ENCODE assay signal across 24 cellular contexts in genomic region chr2:143471550-143471949, GRCh38.
DNase-seq lines count a peak whose midpoint lies in the region; ATAC-seq, FAIRE-seq and TF ChIP-seq lines count a peak whose summit lies in the region.
"Had no signal": no experiment of that assay in that cellular context is flagged by ENCODE, and none has a peak within 500 bp of the region (broad histone marks: within the 10 kb centered on the region; RNA-seq: fewer than 3 reads in every experiment).

No MANE protein-coding gene starts in this region.

- peak overlapping the region; percentile 9 for H3K27ac Mint-ChIP-seq in activated naive CD4-positive, alpha-beta T cell treated with anti-CD3 and anti-CD28 coated beads, Interleukin-2, amount 10 ng/mL, durations not matched to agents 7 days and 5 days
- H3K27ac Mint-ChIP-seq in activated naive CD4-positive, alpha-beta T cell treated with anti-CD3 and anti-CD28 coated beads for 36 hours = no peak overlapping the region
- no peak overlapping the region for H3K27ac Mint-ChIP-seq in activated T-cell treated with anti-CD3 and anti-CD28 coated beads, Interleukin-2, amount 50 U/mL, for 72 hours
- H3K27ac Mint-ChIP-seq: CD14-positive monocyte; CD8-positive, alpha-beta T cell had no signal

- H3K4me2 ChIP-seq in IMR-90 (ENCODE audit: low read depth, low read length) = no peak overlapping the region
- H3K4me2 ChIP-seq in K562 (ENCODE audit: insufficient read depth, low read length) = no peak overlapping the region
- H3K4me2 ChIP-seq: BLaER1 had no signal

- no peak overlapping the region for H2BK5ac ChIP-seq in IMR-90 (ENCODE audit: low read depth, low read length, poor library complexity, severe bottlenecking)

- H3K4me1 Mint-ChIP-seq in activated naive CD4-positive, alpha-beta T cell treated with anti-CD3 and anti-CD28 coated beads, Interleukin-2, amount 10 ng/mL, durations not matched to agents 7 days and 5 days = peaks cover 17% of the 10 kb centered on the region
- peaks cover 36% of the 10 kb centered on the region for H3K4me1 Mint-ChIP-seq in activated naive CD4-positive, alpha-beta T cell treated with anti-CD3 and anti-CD28 coated beads for 36 hours (ENCODE audit: low read depth)
- peaks cover 61% of the 10 kb centered on the region for H3K4me1 Mint-ChIP-seq in activated T-cell treated with anti-CD3 and anti-CD28 coated beads, Interleukin-2, amount 50 U/mL, for 72 hours (ENCODE audit: low read depth)
- H3K4me1 Mint-ChIP-seq: CD14-positive monocyte had no signal

- no peak overlapping the region for H3K4me3 Mint-ChIP-seq in activated naive CD4-positive, alpha-beta T cell treated with anti-CD3 and anti-CD28 coated beads, Interleukin-2, amount 10 ng/mL, durations not matched to agents 7 days and 5 days
- H3K4me3 Mint-ChIP-seq in activated naive CD4-positive, alpha-beta T cell treated with anti-CD3 and anti-CD28 coated beads for 36 hours = no peak overlapping the region
- no peak overlapping the region for H3K4me3 Mint-ChIP-seq in activated T-cell treated with anti-CD3 and anti-CD28 coated beads, Interleukin-2, amount 50 U/mL, for 72 hours
- H3K4me3 Mint-ChIP-seq: CD14-positive monocyte; CD4-positive, CD25-positive, alpha-beta regulatory T cell; CD8-positive, alpha-beta T cell had no signal

- no peak overlapping the region for H2AK9ac ChIP-seq in IMR-90 (replicated peaks; ENCODE audit: low read depth, low read length, poor library complexity)

- intact Hi-C loops in activated naive CD4-positive, alpha-beta T cell treated with anti-CD3 and anti-CD28 coated beads for 36 hours (cut with micrococcal nuclease) = no loop called here
- intact Hi-C loops in IMR-90 (cut with micrococcal nuclease) = no loop called here
- intact Hi-C loops in K562 (cut with micrococcal nuclease) = no loop called here

- dilution Hi-C loops in IMR-90 (cut with HindIII; ENCODE audit: low sequenced_read_pairs, unreplicated experiment) = no loop called here

- ATAC-seq in IMR-90 (ENCODE audit: low read depth) = no peak
- no peak for ATAC-seq in K562
- no peak for ATAC-seq in activated T-cell treated with anti-CD3 and anti-CD28 coated beads, Interleukin-2, amount 50 U/mL, for 72 hours (replicated peaks in 1 of 2)
- ATAC-seq: CD8-positive, alpha-beta T cell had no signal

- H3K4ac ChIP-seq in IMR-90 (ENCODE audit: low read depth, low read length) = no peak overlapping the region; the same call in 1 of the 2 replicates

- FAIRE-seq in H54 (lab: Jason Lieb, UNC) (peak; percentile 11), K562 (lab: Jason Lieb, UNC) (no peak)
- FAIRE-seq: A204.1, D721Med, G401.6, GM19239 had no signal

- DNase-seq in activated naive CD4-positive, alpha-beta T cell treated with anti-CD3 and anti-CD28 coated beads, Interleukin-2, amount 10 ng/mL, durations not matched to agents 7 days and 5 days = no peak
- no peak for DNase-seq in activated naive CD4-positive, alpha-beta T cell treated with anti-CD3 and anti-CD28 coated beads for 36 hours
- DNase-seq in H54 (ENCODE audit: insufficient read length, low spot score) (no peak), IMR-90 (no peak), K562 (ENCODE audit: extremely low read depth in 1 of 4, low spot score in 3 of 4) (no peak), mucosa of gallbladder (ENCODE audit: low spot score) (no peak), T1000 (lab: John Stamatoyannopoulos, UW) (no peak)
- DNase-seq in activated T-cell treated with anti-CD3 and anti-CD28 coated beads, Interleukin-2, amount 50 U/mL, for 72 hours = no peak
- DNase-seq: 8988T; ACHN; BE2C; C1 segment of cervical spinal cord; Caco-2; Calu3; CD4-positive, CD25-positive, alpha-beta regulatory T cell; CD8-positive, alpha-beta T cell; DMS79 treated with DMSO at 0.1 percent for 48 hours; GF-D8 had no signal

- H3K9me3 Mint-ChIP-seq in activated naive CD4-positive, alpha-beta T cell treated with anti-CD3 and anti-CD28 coated beads, Interleukin-2, amount 10 ng/mL, durations not matched to agents 7 days and 5 days = no peaks in the 10 kb centered on the region
- H3K9me3 Mint-ChIP-seq in activated naive CD4-positive, alpha-beta T cell treated with anti-CD3 and anti-CD28 coated beads for 36 hours = no peaks in the 10 kb centered on the region
- H3K9me3 Mint-ChIP-seq in activated T-cell treated with anti-CD3 and anti-CD28 coated beads, Interleukin-2, amount 50 U/mL, for 72 hours = no peaks in the 10 kb centered on the region
- H3K9me3 Mint-ChIP-seq: CD14-positive monocyte; CD4-positive, CD25-positive, alpha-beta regulatory T cell; CD8-positive, alpha-beta T cell had no signal

- H3K36me3 ChIP-seq in IMR-90 (ENCODE audit: control insufficient read depth, insufficient read depth, low read length) = no peaks in the 10 kb centered on the region
- H3K36me3 ChIP-seq in K562 (ENCODE audit: control insufficient read depth, insufficient read depth, low read length) = no peaks in the 10 kb centered on the region
- H3K36me3 ChIP-seq: BE2C, BLaER1 had no signal

- no peak overlapping the region for H4K5ac ChIP-seq in IMR-90 (ENCODE audit: low read depth, low read length)

- H2AFZ ChIP-seq in IMR-90 (replicated peaks; ENCODE audit: low read length, poor library complexity) (no peak overlapping the region), K562 (ENCODE audit: low read depth, low read length) (no peak overlapping the region)

- no peaks in the 10 kb centered on the region for H3K27me3 ChIP-seq in IMR-90 (ENCODE audit: control insufficient read depth, insufficient read depth, low read length)
- H3K27me3 ChIP-seq in K562 (ENCODE audit: control insufficient read depth in 2 of 2, insufficient read depth in 2 of 2, low read length in 2 of 2) = no peaks in the 10 kb centered on the region
- H3K27me3 ChIP-seq: BE2C, BLaER1 had no signal

- H4K91ac ChIP-seq in IMR-90 (ENCODE audit: insufficient read depth, low read depth, low read length) = no peak overlapping the region

- H4K20me1 ChIP-seq in IMR-90 (ENCODE audit: insufficient read depth, low read length) (no peaks in the 10 kb centered on the region), K562 (replicated peaks; ENCODE audit: control insufficient read depth, insufficient read depth, low read length) (no peaks in the 10 kb centered on the region)
- H4K20me1 ChIP-seq: BLaER1 had no signal

- no peak overlapping the region for H3K23ac ChIP-seq in IMR-90 (ENCODE audit: low read depth, low read length)

- WGBS in IMR-90 (ENCODE audit: extremely low coverage in 2 of 2, insufficient read length in 1 of 2), 2 experiments = no CpG with 5 or more reads among the region's 1 CpG
- 40% methylated on average over 1 of the region's 1 CpG for WGBS in K562 (ENCODE audit: insufficient coverage, low coverage, missing lambda C conversion rate)

- no peak overlapping the region for H2BK120ac ChIP-seq in IMR-90 (ENCODE audit: low read depth, low read length)

- H3K9ac ChIP-seq in IMR-90 (ENCODE audit: low read depth, low read length) (no peak overlapping the region), K562 (ENCODE audit: insufficient read depth in 1 of 2, low read depth in 2 of 2, low read length in 2 of 2) (no peak overlapping the region)
- H3K9ac ChIP-seq: BLaER1 had no signal

- no peak overlapping the region for H2BK15ac ChIP-seq in IMR-90 (ENCODE audit: low read depth, low read length)

- H3K27ac ChIP-seq in IMR-90 (ENCODE audit: insufficient read depth, low read length) (no peak overlapping the region), K562 (ENCODE audit: extremely low read depth, low read depth, low read length) (no peak overlapping the region)
- H3K27ac ChIP-seq: BLaER1 had no signal

- H3K14ac ChIP-seq in IMR-90 (replicated peaks; ENCODE audit: low read depth, low read length) = peak overlapping the region; percentile 68; the same call in 1 of the 2 replicates

- TF ChIP-seq RAD21 in IMR-90 (IDR thresholded peaks at IDR 0.05; ENCODE audit: low read length) (no peak), K562 (CRISPR knock-in tag; conservative IDR thresholded peaks at IDR 0.05 in 1 of 2, IDR thresholded peaks at IDR 0.05 in 1 of 2) (no peak)

- H3K4me1 ChIP-seq in IMR-90 (ENCODE audit: control insufficient read depth, insufficient read depth, low read length) (peaks cover 10% of the 10 kb centered on the region), K562 (replicated peaks in 1 of 2; ENCODE audit: control insufficient read depth in 2 of 2, insufficient read depth in 2 of 2, low read length in 2 of 2) (no peaks in the 10 kb centered on the region)
- H3K4me1 ChIP-seq: BE2C, BLaER1, Caco-2 had no signal

- TF ChIP-seq EP300 in K562 (IDR thresholded peaks at IDR 0.05; ENCODE audit: low read length) = no peak

- H3K9me3 ChIP-seq in IMR-90 (ENCODE audit: control insufficient read depth, insufficient read depth, low read length) = no peaks in the 10 kb centered on the region
- no peaks in the 10 kb centered on the region for H3K9me3 ChIP-seq in K562 (replicated peaks; ENCODE audit: control insufficient read depth, insufficient read depth, low read depth, low read length)
- H3K9me3 ChIP-seq: BE2C, BLaER1 had no signal

- POLR2A ChIA-PET in IMR-90 (lab: Charles Lee; ENCODE audit: unreplicated experiment) (no interaction called here), K562 (lab: Yijun Ruan, JAX) (no interaction called here)

- H3K79me2 ChIP-seq in K562 (ENCODE audit: control insufficient read depth, insufficient read depth, low read length) = no peaks in the 10 kb centered on the region

- TF ChIP-seq CTCF in IMR-90 (conservative IDR thresholded peaks at IDR 0.05; ENCODE audit: low read depth, low read length) (no peak), K562 (IDR thresholded peaks at IDR 0.05 in 2 of 3, conservative IDR thresholded peaks at IDR 0.05 in 1 of 3; ENCODE audit: insufficient read depth in 2 of 3, low read depth in 1 of 3, low read length in 3 of 3) (no peak)

- TF ChIP-seq POLR2A in H54 (IDR thresholded peaks at IDR 0.05; ENCODE audit: low read depth, low read length) (no peak), IMR-90 (IDR thresholded peaks at IDR 0.05; ENCODE audit: low read depth, low read length) (no peak), K562 (conservative IDR thresholded peaks at IDR 0.05) (no peak)

- peak overlapping the region; percentile 65; the same call in 1 of the 2 replicates for H2AK5ac ChIP-seq in IMR-90 (ENCODE audit: low read depth, low read length)

- CTCF ChIA-PET in activated naive CD4-positive, alpha-beta T cell treated with anti-CD3 and anti-CD28 coated beads, Interleukin-2, amount 10 ng/mL, durations not matched to agents 7 days and 5 days (lab: Charles Lee) = no interaction called here
- CTCF ChIA-PET in activated naive CD4-positive, alpha-beta T cell treated with anti-CD3 and anti-CD28 coated beads for 36 hours (lab: Charles Lee) = no interaction called here
- CTCF ChIA-PET in IMR-90 (lab: Yijun Ruan, JAX) (no interaction called here), K562 (lab: Yijun Ruan, JAX; ENCODE audit: low intra/inter-chr PET ratio) (no interaction called here)

- no peak overlapping the region for H3K4me3 ChIP-seq in IMR-90 (ENCODE audit: insufficient read depth, low read depth, low read length)
- H3K4me3 ChIP-seq in K562 = no peak overlapping the region
- H3K4me3 ChIP-seq: BLaER1 had no signal

- H3K9me1 ChIP-seq in IMR-90 (ENCODE audit: insufficient read depth, low read length) (peaks cover 2% of the 10 kb centered on the region; the same call in 1 of the 2 replicates), K562 (ENCODE audit: control insufficient read depth, insufficient read depth, low read length) (no peaks in the 10 kb centered on the region)

- H3K18ac ChIP-seq in IMR-90 (ENCODE audit: low read depth, low read length) = no peak overlapping the region

- H3K36me3 Mint-ChIP-seq in activated naive CD4-positive, alpha-beta T cell treated with anti-CD3 and anti-CD28 coated beads, Interleukin-2, amount 10 ng/mL, durations not matched to agents 7 days and 5 days = peaks cover 41% of the 10 kb centered on the region
- H3K36me3 Mint-ChIP-seq in activated naive CD4-positive, alpha-beta T cell treated with anti-CD3 and anti-CD28 coated beads for 36 hours (ENCODE audit: low read depth) = peaks cover 17% of the 10 kb centered on the region
- H3K36me3 Mint-ChIP-seq in activated T-cell treated with anti-CD3 and anti-CD28 coated beads, Interleukin-2, amount 50 U/mL, for 72 hours (ENCODE audit: insufficient read depth in 2 of 2) = peaks cover 1 to 3% of the 10 kb centered on the region in 2 donors

- no peak overlapping the region for H4K8ac ChIP-seq in IMR-90 (ENCODE audit: low read depth in 2 of 2, low read length in 2 of 2)

- 0 out of 2 replicates have a peak overlapping the region, but pooled peaks have one; percentile 41 for H2BK20ac ChIP-seq in IMR-90 (ENCODE audit: low read depth, low read length)

- no peaks in the 10 kb centered on the region for H3K27me3 Mint-ChIP-seq in activated naive CD4-positive, alpha-beta T cell treated with anti-CD3 and anti-CD28 coated beads, Interleukin-2, amount 10 ng/mL, durations not matched to agents 7 days and 5 days
- H3K27me3 Mint-ChIP-seq in activated naive CD4-positive, alpha-beta T cell treated with anti-CD3 and anti-CD28 coated beads for 36 hours (ENCODE audit: low read depth) = no peaks in the 10 kb centered on the region
- H3K27me3 Mint-ChIP-seq in activated T-cell treated with anti-CD3 and anti-CD28 coated beads, Interleukin-2, amount 50 U/mL, for 72 hours (ENCODE audit: low read depth) = no peaks in the 10 kb centered on the region
- H3K27me3 Mint-ChIP-seq: CD4-positive, CD25-positive, alpha-beta regulatory T cell had no signal

- H3K56ac ChIP-seq in IMR-90 (ENCODE audit: extremely low read depth, insufficient read depth, low read length) = no peak overlapping the region

- BruUV-seq in IMR-90 (replicated peaks; lab: Mats Ljungman, UMichigan) (no TSS peak), K562 (replicated peaks; lab: Mats Ljungman, UMichigan) (no TSS peak)

- in situ Hi-C loops in IMR-90 (cut with MboI; ENCODE audit: low sequenced_read_pairs) (no loop called here), K562 (cut with MboI) (no loop called here)

- no peaks in the 10 kb centered on the region for H3K79me1 ChIP-seq in IMR-90 (ENCODE audit: low read depth in 1 of 2, low read length in 2 of 2)
